8 cellular contexts compared by ENCODE assay signal in the genomic region with DNA sequence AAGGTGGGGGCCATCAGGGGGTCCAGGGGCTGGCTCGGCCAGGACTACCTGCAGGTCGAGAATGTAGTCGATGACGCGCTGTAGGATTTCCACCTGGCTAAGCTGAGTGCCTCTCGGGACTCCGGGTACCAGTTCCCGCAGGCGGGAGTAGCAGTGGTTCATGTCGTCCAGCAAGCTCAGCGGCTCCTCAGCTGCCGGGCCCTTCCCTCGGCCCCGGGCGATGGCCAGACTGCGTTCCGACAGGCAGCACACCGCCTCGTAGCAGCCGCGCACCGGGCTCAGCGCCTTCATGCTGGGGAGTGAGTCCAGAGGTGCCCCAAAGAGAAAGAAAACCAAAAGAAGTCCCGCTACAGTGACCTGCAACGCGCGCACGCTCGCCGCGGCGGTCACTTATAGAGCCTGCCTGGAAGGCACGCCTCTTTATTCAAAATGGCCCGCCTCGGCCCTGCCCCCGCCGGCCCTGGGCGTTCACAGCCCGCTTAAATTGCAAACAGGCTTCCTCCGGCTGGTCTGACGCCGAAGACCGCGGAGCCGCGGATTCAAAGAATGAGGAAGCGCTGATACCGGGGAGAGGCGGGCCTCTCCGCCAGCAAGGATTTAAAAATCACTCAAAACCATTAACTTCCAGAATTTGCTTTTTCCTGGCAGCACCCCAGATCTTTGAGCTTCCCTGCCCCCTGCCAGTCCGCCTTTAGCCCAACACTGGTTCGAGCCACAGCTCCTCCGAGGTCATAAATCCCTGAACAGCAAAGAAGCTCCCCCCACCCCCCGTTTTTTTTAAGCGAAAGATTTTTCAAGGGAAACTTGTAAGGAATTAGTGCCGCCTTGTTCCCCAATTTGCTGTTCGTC. TPM values are rescaled to one million over a fixed set of nuclear protein-coding genes. Genes with fewer than 3 reads are reported as not detected.
DNase-seq lines count a peak whose midpoint lies in the region; ATAC-seq, FAIRE-seq and TF ChIP-seq lines count a peak whose summit lies in the region.

A gene with protein sequence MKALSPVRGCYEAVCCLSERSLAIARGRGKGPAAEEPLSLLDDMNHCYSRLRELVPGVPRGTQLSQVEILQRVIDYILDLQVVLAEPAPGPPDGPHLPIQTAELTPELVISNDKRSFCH (minus strand): TSS at position 366 of the 849 bp plus-strand sequence. CDS start 75 bp downstream, at position 291.

- DNase-seq in GM12892 (ENCODE audit: insufficient read length) (peak; percentile 73), NCI-H1436 treated with DMSO at 0.1 percent for 48 hours (lab: John Stamatoyannopoulos, UW) (peak; percentile 76), amniotic epithelial cell (ENCODE audit: low read depth) (peak; percentile 97), left cardiac atrium (peak; percentile 99), psoas muscle (peak; percentile 96 to 98)

- H3K4me3 ChIP-seq in psoas muscle (peak within 1 kb of the TSS; percentile 74), urinary bladder (ENCODE audit: low read depth, low read length) (peak within 1 kb of the TSS; percentile 75)

- H3K36me3 ChIP-seq in psoas muscle (ENCODE audit: insufficient read depth in 1 of 2, low read depth in 1 of 2) (peaks cover 0 to 9% of the 10 kb centered on the region in 2 donors), urinary bladder (ENCODE audit: insufficient read depth) (no peaks in the 10 kb centered on the region)

- H3K27me3 Mint-ChIP-seq in T-helper 1 cell treated with Interleukin-12 subunit alpha and Interleukin-12 subunit beta and Interleukin-4 antibody, amounts not matched to agents 30 μg/mL and 1 μg/mL, for 36 hours (ENCODE audit: low read depth), result peaks cover 48% of the 10 kb centered on the region

- no peak for TF ChIP-seq CTCF in psoas muscle (IDR thresholded peaks at IDR 0.05)

- no peaks in the 10 kb centered on the region for H3K9me3 ChIP-seq in psoas muscle

- intact Hi-C loops in left cardiac atrium (cut with DNase I) (no loop called here), psoas muscle (cut with DNase I) (no loop called here)

- peaks cover 46% of the 10 kb centered on the region for H3K4me1 Mint-ChIP-seq in T-helper 1 cell treated with Interleukin-12 subunit alpha and Interleukin-12 subunit beta and Interleukin-4 antibody, amounts not matched to agents 30 μg/mL and 1 μg/mL, for 36 hours (ENCODE audit: low read depth)

- no peaks in the 10 kb centered on the region for H3K27me3 ChIP-seq in psoas muscle (ENCODE audit: insufficient read depth in 3 of 3, low read length in 2 of 3)

- peak; percentile 62 for ATAC-seq in HG02763 (IDR thresholded peaks at IDR 0.05; ENCODE audit: unreplicated experiment)
- peak; percentile 74 to 75 for ATAC-seq in left cardiac atrium
- peak; percentile 67 to 82 (median 74) for ATAC-seq in psoas muscle

- FAIRE-seq in GM12892 (lab: Jason Lieb, UNC), result peak; percentile 84

- WGBS in psoas muscle, 3 donors, result 1% methylated on average over 54 to 57 of the region's 57 CpGs
- under 1% methylated on average over 57 of the region's 57 CpGs for WGBS in urinary bladder

- H3K4me3 Mint-ChIP-seq in T-helper 1 cell treated with Interleukin-12 subunit alpha and Interleukin-12 subunit beta and Interleukin-4 antibody, amounts not matched to agents 30 μg/mL and 1 μg/mL, for 36 hours, result peak within 1 kb of the TSS; percentile 89

- H3K9me3 Mint-ChIP-seq in T-helper 1 cell treated with Interleukin-12 subunit alpha and Interleukin-12 subunit beta and Interleukin-4 antibody, amounts not matched to agents 30 μg/mL and 1 μg/mL, for 36 hours, result no peaks in the 10 kb centered on the region

- peak within 1 kb of the TSS; percentile 76 for H3K27ac Mint-ChIP-seq in T-helper 1 cell treated with Interleukin-12 subunit alpha and Interleukin-12 subunit beta and Interleukin-4 antibody, amounts not matched to agents 30 μg/mL and 1 μg/mL, for 36 hours

- H3K4me1 ChIP-seq in psoas muscle, result peaks cover 40% of the 10 kb centered on the region
- H3K4me1 ChIP-seq in urinary bladder (ENCODE audit: insufficient read depth), result peaks cover 3% of the 10 kb centered on the region

- peak; percentile 98 for TF ChIP-seq POLR2A in GM12892 (IDR thresholded peaks at IDR 0.05; ENCODE audit: low read depth, low read length)

- H3K27ac ChIP-seq in psoas muscle (peak within 1 kb of the TSS; percentile 79), urinary bladder (ENCODE audit: low read depth) (peak within 1 kb of the TSS; percentile 94)

- H3K36me3 Mint-ChIP-seq in T-helper 1 cell treated with Interleukin-12 subunit alpha and Interleukin-12 subunit beta and Interleukin-4 antibody, amounts not matched to agents 30 μg/mL and 1 μg/mL, for 36 hours (ENCODE audit: low read depth), result peaks cover 3% of the 10 kb centered on the region

RNA-seq across cellular contexts. Expression of the gene that starts here (rescaled TPM):
- 101 TPM for polyA plus RNA-seq in GM12892 (2012; ENCODE audit: missing spikeins)
- total RNA-seq in left cardiac atrium, result 100 to 1,000 TPM; 119 to 172 TPM
- 10 to 100 TPM; 17.8 to 97.3 (median 81.2) TPM for total RNA-seq in psoas muscle
- 100 to 1,000 TPM in 1 of 3 donors, 10 to 100 TPM in 2; 26.8 to 126 (median 33.7) TPM for polyA plus RNA-seq in psoas muscle
- total RNA-seq in urinary bladder, result 152 TPM
- polyA plus RNA-seq in urinary bladder, result 299 TPM

Comparison
In these comparisons a context has a peak if more than half of its experiments do, and no peak if none do; other contexts are left out.
1. Peak in every context shown above with its lines: DNase-seq, ATAC-seq, H3K4me3 ChIP-seq and H3K27ac ChIP-seq.